In genomic region chr19:19063183-19064097, GRCh38 we compare ENCODE assay signal across 8 cellular contexts. TPM values are rescaled to one million over a fixed set of nuclear protein-coding genes. Genes with fewer than 3 reads are reported as not detected.
DNase-seq lines count a peak whose midpoint lies in the region; ATAC-seq and TF ChIP-seq lines count a peak whose summit lies in the region.

A gene with protein sequence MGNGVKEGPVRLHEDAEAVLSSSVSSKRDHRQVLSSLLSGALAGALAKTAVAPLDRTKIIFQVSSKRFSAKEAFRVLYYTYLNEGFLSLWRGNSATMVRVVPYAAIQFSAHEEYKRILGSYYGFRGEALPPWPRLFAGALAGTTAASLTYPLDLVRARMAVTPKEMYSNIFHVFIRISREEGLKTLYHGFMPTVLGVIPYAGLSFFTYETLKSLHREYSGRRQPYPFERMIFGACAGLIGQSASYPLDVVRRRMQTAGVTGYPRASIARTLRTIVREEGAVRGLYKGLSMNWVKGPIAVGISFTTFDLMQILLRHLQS (plus strand): TSS chr19:19063994. CDS start chr19:19096125, 32,131 bp downstream.

- peaks cover 10% of the 10 kb centered on the region for H3K4me1 ChIP-seq in KMS-11 (ENCODE audit: low read depth, poor library complexity, severe bottlenecking)
- H3K4me1 ChIP-seq in Peyer's patch = peaks cover under 1 to 22% (median 3%) of the 10 kb centered on the region in 4 donors
- peaks cover 13% of the 10 kb centered on the region for H3K4me1 ChIP-seq in muscle layer of colon (ENCODE audit: insufficient read depth, low read length)

- H3K4me3 ChIP-seq in KMS-11 (IDR thresholded peaks at IDR 0.05; ENCODE audit: insufficient read depth, low read depth, low read length) = no peak within 1 kb of the TSS
- peak within 1 kb of the TSS; percentile 82 to 95 (median 92) for H3K4me3 ChIP-seq in Peyer's patch
- peak within 1 kb of the TSS; percentile 71 to 82 for H3K4me3 ChIP-seq in muscle layer of colon (ENCODE audit: low read depth in 1 of 2, low read length in 2 of 2)

- no peaks in the 10 kb centered on the region for H4K20me1 ChIP-seq in KMS-11 (ENCODE audit: insufficient read depth)

- peak within 1 kb of the TSS; percentile 59 for H2AFZ ChIP-seq in KMS-11 (ENCODE audit: low read depth)

- peak within 1 kb of the TSS; percentile 23; the same call in 1 of the 2 replicates for H3K9ac ChIP-seq in KMS-11
- peak within 1 kb of the TSS; percentile 68 for H3K9ac ChIP-seq in muscle layer of colon (ENCODE audit: low read length)

- H3K36me3 ChIP-seq in KMS-11 (ENCODE audit: insufficient read depth) (no peaks in the 10 kb centered on the region), Peyer's patch (no peaks in the 10 kb centered on the region), muscle layer of colon (ENCODE audit: insufficient read depth, low read length) (peaks cover under 1% of the 10 kb centered on the region)

- no peaks in the 10 kb centered on the region for H3K27me3 ChIP-seq in KMS-11 (ENCODE audit: insufficient read depth, low read depth)
- H3K27me3 ChIP-seq in Peyer's patch = no peaks in the 10 kb centered on the region
- H3K27me3 ChIP-seq in muscle layer of colon (ENCODE audit: control insufficient read depth in 1 of 2, insufficient read depth in 2 of 2, low read length in 2 of 2) = no peaks in the 10 kb centered on the region

- no peaks in the 10 kb centered on the region for H3K79me2 ChIP-seq in KMS-11 (ENCODE audit: insufficient read depth, low read depth)

- H3K9me3 ChIP-seq in Peyer's patch = no peaks in the 10 kb centered on the region
- H3K9me3 ChIP-seq in muscle layer of colon (ENCODE audit: low read length) = no peaks in the 10 kb centered on the region

- H3K4me2 ChIP-seq in KMS-11 = peak within 1 kb of the TSS; percentile 66

- ATAC-seq in GM21737 (IDR thresholded peaks at IDR 0.05; ENCODE audit: unreplicated experiment) (peak; percentile 87), esophagus mucosa (peak; percentile 95)

- H3K27ac ChIP-seq in KMS-11 = no peak within 1 kb of the TSS
- H3K27ac ChIP-seq in Peyer's patch = peak within 1 kb of the TSS; percentile 77 to 90 (median 86)
- peak within 1 kb of the TSS; percentile 52 for H3K27ac ChIP-seq in muscle layer of colon (ENCODE audit: low read depth, low read length)

- DNase-seq in DMS53 (lab: John Stamatoyannopoulos, UW) (peak; percentile 98), Peyer's patch (peak; percentile 97 to 100 (median 100))
- DNase-seq in activated T-cell treated with anti-CD3 and anti-CD28 coated beads, Interleukin-2, amount 50 U/mL, for 48 hours = peak; percentile 99
- peak; percentile 97 for DNase-seq in stimulated activated CD8-positive, alpha-beta memory T cell treated with anti-CD3 and anti-CD28 coated beads, Interleukin-7, amount 100 ng/mL, for 24 hours (ENCODE audit: low read depth)

- TF ChIP-seq POLR2A in Peyer's patch (IDR thresholded peaks at IDR 0.05) = peak; percentile 34 to 58

- TF ChIP-seq CTCF in KMS-11 (conservative IDR thresholded peaks at IDR 0.05; ENCODE audit: low read depth, low read length) = no peak
- no peak for TF ChIP-seq CTCF in Peyer's patch (IDR thresholded peaks at IDR 0.05)

RNA-seq across cellular contexts. Expression of the gene that starts here (rescaled TPM):
- total RNA-seq in Peyer's patch (10 to 100 TPM; 11.2 to 24.8 (median 13.2) TPM), esophagus mucosa (2.5 TPM)
